26 cellular contexts compared by ENCODE assay signal in the genomic region with DNA sequence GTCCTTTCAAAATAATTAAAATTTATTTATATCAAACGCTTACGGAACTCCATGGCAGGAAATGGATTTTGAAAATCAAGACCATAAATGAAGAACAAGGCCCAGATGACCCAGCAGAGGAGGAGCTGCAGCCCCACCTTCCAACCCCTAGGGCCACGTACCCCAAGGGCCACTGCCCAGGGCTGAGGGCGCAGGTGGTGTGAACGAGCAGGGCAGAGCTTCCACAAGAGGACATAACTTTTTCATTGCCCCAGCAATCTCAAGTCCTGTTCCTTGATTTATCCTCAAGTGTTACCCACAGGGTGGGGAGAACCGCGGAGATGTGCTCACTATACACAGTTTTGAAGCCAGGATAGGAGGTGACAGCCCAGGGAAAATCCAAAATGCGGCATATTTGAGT. TPM values are rescaled to one million over a fixed set of nuclear protein-coding genes. Genes with fewer than 3 reads are reported as not detected.
DNase-seq lines count a peak whose midpoint lies in the region; ATAC-seq, FAIRE-seq and TF ChIP-seq lines count a peak whose summit lies in the region.
"Had no signal": no experiment of that assay in that cellular context is flagged by ENCODE, and none has a peak within 500 bp of the region (broad histone marks: within the 10 kb centered on the region; RNA-seq: fewer than 3 reads in every experiment).

No MANE protein-coding gene starts in this region.

- no peaks in the 10 kb centered on the region for H3K79me2 ChIP-seq in HepG2 (ENCODE audit: insufficient read depth, low read length)

- TF ChIP-seq POLR2A in HepG2 (IDR thresholded peaks at IDR 0.05; ENCODE audit: insufficient read depth in 1 of 2, low read depth in 2 of 2, low read length in 2 of 2), result no peak
- no peak for TF ChIP-seq POLR2A in right lobe of liver (IDR thresholded peaks at IDR 0.05)
- TF ChIP-seq POLR2A in sigmoid colon (IDR thresholded peaks at IDR 0.05), result no peak

- TF ChIP-seq EP300 in HepG2 (IDR thresholded peaks at IDR 0.05; ENCODE audit: low read depth in 2 of 2, low read length in 2 of 2) (no peak), HepG2 (CRISPR knock-in tag; IDR thresholded peaks at IDR 0.05; ENCODE audit: borderline replicate concordance) (no peak), sigmoid colon (IDR thresholded peaks at IDR 0.05) (no peak)

- peaks cover 8% of the 10 kb centered on the region for H3K9me3 Mint-ChIP-seq in glutamatergic neuron (ENCODE audit: unreplicated experiment)
- peaks cover 4% of the 10 kb centered on the region for H3K9me3 Mint-ChIP-seq in endothelial cell (ENCODE audit: unreplicated experiment)

- H3K4me1 ChIP-seq in HepG2 (ENCODE audit: insufficient read depth, low read length), result peaks cover 2% of the 10 kb centered on the region
- H3K4me1 ChIP-seq in right lobe of liver, result peaks cover 0 to 2% (median 0%) of the 10 kb centered on the region in 4 donors
- H3K4me1 ChIP-seq in sigmoid colon, result no peaks in the 10 kb centered on the region
- H3K4me1 ChIP-seq in upper lobe of right lung, result no peaks in the 10 kb centered on the region
- H3K4me1 ChIP-seq in right cardiac atrium (ENCODE audit: control insufficient read depth, insufficient read depth, low read length), result no peaks in the 10 kb centered on the region
- H3K4me1 ChIP-seq: BLaER1, Caco-2, HAP-1 had no signal

- H2AFZ ChIP-seq in HepG2 (ENCODE audit: low read length), result no peak overlapping the region

- H3K27ac ChIP-seq in HepG2 (ENCODE audit: extremely low read length, insufficient read depth, low read length), result no peak overlapping the region
- no peak overlapping the region for H3K27ac ChIP-seq in right lobe of liver
- H3K27ac ChIP-seq in sigmoid colon, result no peak overlapping the region
- H3K27ac ChIP-seq in upper lobe of right lung, result no peak overlapping the region
- no peak overlapping the region for H3K27ac ChIP-seq in right cardiac atrium (ENCODE audit: low read length)
- H3K27ac ChIP-seq: 22Rv1, BLaER1, C4-2B had no signal

- TF ChIP-seq RAD21 in HepG2 (CRISPR knock-in tag; IDR thresholded peaks at IDR 0.05), result no peak

- H3K4me1 Mint-ChIP-seq in glutamatergic neuron (ENCODE audit: low read depth, unreplicated experiment) (peaks cover 18% of the 10 kb centered on the region), endothelial cell (ENCODE audit: unreplicated experiment) (peaks cover 2% of the 10 kb centered on the region)
- H3K4me1 Mint-ChIP-seq: B cell; CD4-positive, CD25-positive, alpha-beta regulatory T cell had no signal

- FAIRE-seq in HepG2 (lab: Jason Lieb, UNC), result no peak
- FAIRE-seq: A204.1, GM12878, GM19239, H54 had no signal

- no TSS peak for BruUV-seq in HepG2 (replicated peaks; lab: Mats Ljungman, UMichigan)

- H3K27ac Mint-ChIP-seq in glutamatergic neuron (ENCODE audit: unreplicated experiment) (no peak overlapping the region), endothelial cell (ENCODE audit: unreplicated experiment) (no peak overlapping the region)
- H3K27ac Mint-ChIP-seq: B cell; CD4-positive, CD25-positive, alpha-beta regulatory T cell; CD8-positive, alpha-beta T cell; HFFc6 had no signal

- H3K27me3 ChIP-seq in HepG2 (ENCODE audit: control insufficient read depth in 1 of 2, insufficient read depth in 2 of 2, low read length in 2 of 2), result no peaks in the 10 kb centered on the region
- no peaks in the 10 kb centered on the region for H3K27me3 ChIP-seq in right lobe of liver
- H3K27me3 ChIP-seq in sigmoid colon, result no peaks in the 10 kb centered on the region
- H3K27me3 ChIP-seq in upper lobe of right lung, result no peaks in the 10 kb centered on the region
- no peaks in the 10 kb centered on the region for H3K27me3 ChIP-seq in right cardiac atrium (ENCODE audit: control insufficient read depth, insufficient read depth)
- H3K27me3 ChIP-seq: BLaER1 had no signal

- in situ Hi-C loops in HepG2 (cut with HindIII; ENCODE audit: extremely low pct_ligation_motif_present, low pct_unique_long_range_greater_than_20kb), result no loop called here

- intact Hi-C loops in HepG2 (cut with micrococcal nuclease; ENCODE audit: unreplicated experiment), result no loop called here
- intact Hi-C loops in right lobe of liver (cut with DNase I), result no loop called here
- intact Hi-C loops in sigmoid colon (cut with DNase I), result no loop called here
- intact Hi-C loops in upper lobe of right lung (cut with DNase I), result no loop called here
- intact Hi-C loops in right cardiac atrium (cut with DNase I), result no loop called here

- H3K27me3 Mint-ChIP-seq in glutamatergic neuron (ENCODE audit: unreplicated experiment) (no peaks in the 10 kb centered on the region), endothelial cell (ENCODE audit: unreplicated experiment) (peaks cover 4% of the 10 kb centered on the region)

- POLR2A ChIA-PET in HepG2 (lab: Yijun Ruan, JAX), result no interaction called here

- H3K36me3 Mint-ChIP-seq in glutamatergic neuron (ENCODE audit: unreplicated experiment) (peaks cover 18% of the 10 kb centered on the region), endothelial cell (ENCODE audit: low read depth, unreplicated experiment) (peaks cover 31% of the 10 kb centered on the region)
- H3K36me3 Mint-ChIP-seq: CD8-positive, alpha-beta T cell had no signal

- H3K4me3 Mint-ChIP-seq in glutamatergic neuron (ENCODE audit: unreplicated experiment) (no peak overlapping the region), endothelial cell (ENCODE audit: unreplicated experiment) (no peak overlapping the region)
- H3K4me3 Mint-ChIP-seq: B cell; CD4-positive, CD25-positive, alpha-beta regulatory T cell; CD8-positive, alpha-beta T cell; HFFc6 had no signal

- H4K20me1 ChIP-seq in HepG2 (ENCODE audit: insufficient read depth, low read length), result no peaks in the 10 kb centered on the region
- H4K20me1 ChIP-seq: BLaER1 had no signal

- CTCF ChIA-PET in HepG2 (lab: Yijun Ruan, JAX; ENCODE audit: low intra/inter-chr PET ratio, low total read pairs), result no interaction called here

- ATAC-seq in HepG2 (no peak), right lobe of liver (no peak), upper lobe of right lung (no peak), right cardiac atrium (no peak)
- ATAC-seq: CD8-positive, alpha-beta T cell; GM12878 had no signal

- TF ChIP-seq CTCF in HepG2 (CRISPR knock-in tag; IDR thresholded peaks at IDR 0.05), result no peak
- no peak for TF ChIP-seq CTCF in right lobe of liver (IDR thresholded peaks at IDR 0.05)
- TF ChIP-seq CTCF in glutamatergic neuron (IDR thresholded peaks at IDR 0.05; ENCODE audit: partially characterized antibody, unreplicated experiment), result no peak
- no peak for TF ChIP-seq CTCF in sigmoid colon (IDR thresholded peaks at IDR 0.05)
- TF ChIP-seq CTCF in upper lobe of right lung (IDR thresholded peaks at IDR 0.05), result no peak
- no peak for TF ChIP-seq CTCF in endothelial cell (IDR thresholded peaks at IDR 0.05; ENCODE audit: unreplicated experiment)

- H3K4me3 ChIP-seq in HepG2 (replicated peaks in 1 of 3; ENCODE audit: insufficient read depth in 1 of 3, low read depth in 2 of 3, low read length in 3 of 3), result no peak overlapping the region
- no peak overlapping the region for H3K4me3 ChIP-seq in right lobe of liver
- H3K4me3 ChIP-seq in sigmoid colon, result no peak overlapping the region
- no peak overlapping the region for H3K4me3 ChIP-seq in upper lobe of right lung
- H3K4me3 ChIP-seq in right cardiac atrium (ENCODE audit: low read length), result no peak overlapping the region
- H3K4me3 ChIP-seq: BLaER1, GM12878, HAP-1 had no signal

- WGBS in HepG2 (ENCODE audit: low lambda C conversion rate), result 97% methylated on average over 7 of the region's 8 CpGs
- WGBS in right lobe of liver (ENCODE audit: insufficient coverage, low coverage, low lambda C conversion rate, missing lambda C conversion rate), result 91% methylated on average over 6 of the region's 8 CpGs
- whole genome bisulfite sequencing in sigmoid colon, 2 donors, result 95 to 97% methylated on average over 8 of the region's 8 CpGs
- WGBS in right cardiac atrium, result 96% methylated on average over 8 of the region's 8 CpGs

- H3K36me3 ChIP-seq in HepG2 (replicated peaks in 1 of 2; ENCODE audit: control insufficient read depth in 1 of 2, insufficient read depth in 2 of 2, low read length in 2 of 2), result peaks cover 27 to 64% of the 10 kb centered on the region in 2 experiments
- H3K36me3 ChIP-seq in right lobe of liver, result peaks cover 0 to 3% (median 0%) of the 10 kb centered on the region in 4 donors
- peaks cover 0 to 12% (median 0%) of the 10 kb centered on the region in 4 donors for H3K36me3 ChIP-seq in sigmoid colon
- no peaks in the 10 kb centered on the region for H3K36me3 ChIP-seq in upper lobe of right lung
- H3K36me3 ChIP-seq: BLaER1, HAP-1 had no signal

- DNase-seq in HepG2 (ENCODE audit: low spot score) (no peak), right lobe of liver (no peak), glutamatergic neuron (peak; percentile 2), sigmoid colon (peak; percentile 44), upper lobe of right lung (peak; percentile 21), right cardiac atrium (no peak), cerebellar nuclear complex (lab: John Stamatoyannopoulos, UW) (no peak), endothelial cell (ENCODE audit: low spot score) (no peak)
- DNase-seq: Caco-2; CD4-positive, CD25-positive, alpha-beta regulatory T cell; CD8-positive, alpha-beta T cell; DMS 273 treated with DMSO at 0.1 percent for 48 hours; DMS79; EL; GDM1; GOT3; HFFc6 had no signal

- no peak overlapping the region for H3K4me2 ChIP-seq in HepG2 (ENCODE audit: low read depth, low read length)
- H3K4me2 ChIP-seq: BLaER1 had no signal

- no peak overlapping the region for H3K9ac ChIP-seq in HepG2 (ENCODE audit: insufficient read depth, low read depth, low read length)
- H3K9ac ChIP-seq: BLaER1 had no signal

- H3K9me3 ChIP-seq in HepG2 (ENCODE audit: low read length) (no peaks in the 10 kb centered on the region), right lobe of liver (no peaks in the 10 kb centered on the region), sigmoid colon (no peaks in the 10 kb centered on the region), upper lobe of right lung (no peaks in the 10 kb centered on the region), right cardiac atrium (ENCODE audit: control insufficient read depth, low read length) (no peaks in the 10 kb centered on the region)
- H3K9me3 ChIP-seq: Caco-2, HAP-1 had no signal

RNA-seq across cellular contexts. Expression of a gene that starts 42.8 kb away (rescaled TPM):
- 24.5 and 32.8 TPM in 2 replicates for total RNA-seq in HepG2 (2016; rRNA removed; fragmentation: Illumina TruSeq; extraction: Trizol)
- total RNA-seq in HepG2 (2016; cell fraction: cytosol; rRNA removed; fragmentation: Illumina TruSeq; extraction: Trizol; ENCODE audit: low read depth), result 43.3 and 56.1 TPM in 2 replicates
- 26.0 and 30.5 TPM in 2 replicates for total RNA-seq in HepG2 (2016; cell fraction: insoluble cytoplasmic fraction; rRNA removed; fragmentation: Illumina TruSeq; extraction: Trizol)
- 33.3 and 46.1 TPM in 2 replicates for total RNA-seq in HepG2 (2016; cell fraction: membrane; rRNA removed; fragmentation: Illumina TruSeq; extraction: Trizol)
- total RNA-seq in HepG2 (2016; cell fraction: nucleus; rRNA removed; fragmentation: Illumina TruSeq; extraction: Trizol), result 22.5 and 24.0 TPM in 2 replicates
- polyA plus RNA-seq in HepG2 (2011; rRNA removed), result 28.5 and 32.8 TPM in 2 replicates
- 24.5 and 48.7 TPM in 2 replicates for polyA plus RNA-seq in HepG2 (2011; cell fraction: cytosol; rRNA removed)
- 39.7 and 47.3 TPM in 2 replicates for polyA plus RNA-seq in HepG2 (2011; cell fraction: nucleus; rRNA removed)
- polyA plus RNA-seq in HepG2 (2012), result 24.7 TPM in 2 replicates
- 40.0 and 56.6 TPM in 2 replicates for polyA plus RNA-seq in HepG2 (2016; cell fraction: cytosol; fragmentation: Illumina TruSeq; extraction: Trizol; ENCODE audit: low read depth)
- polyA plus RNA-seq in HepG2 (2016; cell fraction: insoluble cytoplasmic fraction; fragmentation: Illumina TruSeq; extraction: Trizol; ENCODE audit: low read depth), result 25.9 and 30.2 TPM in 2 replicates
- polyA plus RNA-seq in HepG2 (2016; cell fraction: membrane; fragmentation: Illumina TruSeq; extraction: Trizol; ENCODE audit: low read depth), result 27.5 and 37.6 TPM in 2 replicates
- 36.5 and 39.2 TPM in 2 replicates for polyA plus RNA-seq in HepG2 (2016; cell fraction: nucleus; fragmentation: Illumina TruSeq; extraction: Trizol; ENCODE audit: insufficient read depth, low read depth)
- polyA minus RNA-seq in HepG2 (2011; rRNA and poly(A)+ RNA removed; ENCODE audit: low replicate concordance), result 28.6 and 43.2 TPM in 2 replicates
- 12.1 and 14.2 TPM in 2 replicates for polyA minus RNA-seq in HepG2 (2011; cell fraction: cytosol; rRNA and poly(A)+ RNA removed)
- 23.0 and 28.2 TPM in 2 replicates for polyA minus RNA-seq in HepG2 (2011; cell fraction: nucleus; rRNA and poly(A)+ RNA removed)
- total RNA-seq in right lobe of liver, result 10 to 100 TPM in 5 of 6 experiments, 1 to 10 TPM in 1; 9.4 to 15.4 (median 11.0) TPM
- total RNA-seq in glutamatergic neuron (ENCODE audit: unreplicated experiment), result 37.2 TPM
- total RNA-seq in sigmoid colon, result 10 to 100 TPM; 26.4 to 39.0 (median 30.6) TPM
- 10 to 100 TPM; 14.6 to 30.1 (median 30.0) TPM for polyA plus RNA-seq in sigmoid colon
- total RNA-seq in upper lobe of right lung, result 16.9 TPM
- total RNA-seq in right cardiac atrium, result 10 to 100 TPM in 2 of 4 donors, 1 to 10 TPM in 2; 7.9 to 10.7 (median 9.9) TPM
- 16.7 TPM for polyA plus RNA-seq in right cardiac atrium
- 9.7 TPM for total RNA-seq in endothelial cell (ENCODE audit: unreplicated experiment)

Comparison
In these comparisons a context has a peak if more than half of its experiments do, and no peak if none do; other contexts are left out.
1. DNase-seq: peak in glutamatergic neuron (single experiment), sigmoid colon (single experiment) and upper lobe of right lung (single experiment); none in HepG2 (single experiment), right lobe of liver (0 of 3), right cardiac atrium (0 of 3), cerebellar nuclear complex (0 of 2) and endothelial cell (single experiment).